Comparison of ENCODE assay signal across 8 cellular contexts in the genomic region with DNA sequence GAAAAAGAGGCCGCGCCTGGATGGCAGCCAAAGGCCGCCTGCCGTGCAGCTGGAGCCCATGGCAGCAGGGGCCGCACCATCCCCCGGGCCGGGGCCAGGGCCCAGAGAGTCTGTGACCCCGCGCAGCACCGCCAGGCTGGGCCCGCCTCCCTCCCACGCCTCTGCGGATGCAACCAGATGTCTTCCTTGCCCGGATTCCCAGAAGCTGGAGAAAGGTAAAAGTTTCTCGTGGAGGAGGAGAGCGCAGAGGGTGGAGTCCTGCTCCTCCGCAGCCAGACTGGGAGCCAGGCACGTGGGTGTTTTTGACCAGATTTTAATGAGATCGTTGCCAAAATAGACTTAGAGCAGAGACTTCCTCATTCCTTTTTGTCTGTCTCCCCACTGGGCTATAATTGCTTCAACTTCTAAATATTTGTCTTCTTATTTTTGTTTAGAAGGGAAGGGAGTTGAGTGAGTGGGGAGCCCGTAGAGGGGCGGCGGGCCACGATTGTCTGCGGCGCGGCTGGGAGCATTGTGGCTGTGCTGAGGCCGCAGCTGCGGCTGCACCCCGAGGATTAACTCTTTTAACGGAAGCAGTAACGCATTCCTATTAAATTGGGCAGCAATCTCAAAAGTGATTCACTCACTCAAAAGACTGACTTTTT. TPM values are rescaled to one million over a fixed set of nuclear protein-coding genes. Genes with fewer than 3 reads are reported as not detected.
DNase-seq lines count a peak whose midpoint lies in the region; ATAC-seq, FAIRE-seq and TF ChIP-seq lines count a peak whose summit lies in the region.

No MANE protein-coding gene starts in this region.

- FAIRE-seq in K562 (lab: Jason Lieb, UNC) (no peak), keratinocyte (lab: Jason Lieb, UNC) (no peak)

- no peak; the same call in 1 of the 2 replicates for TF ChIP-seq RAD21 in Ishikawa (IDR thresholded peaks at IDR 0.05; ENCODE audit: low read depth)
- no peak for TF ChIP-seq RAD21 in K562 (CRISPR knock-in tag; conservative IDR thresholded peaks at IDR 0.05 in 1 of 2, IDR thresholded peaks at IDR 0.05 in 1 of 2)

- H3K36me3 ChIP-seq in K562 (ENCODE audit: control insufficient read depth, insufficient read depth, low read length) (peaks cover 97% of the 10 kb centered on the region), keratinocyte (ENCODE audit: control insufficient read depth in 2 of 2, extremely low read depth in 1 of 2, insufficient read depth in 2 of 2, low read length in 2 of 2) (peaks cover 27 to 39% of the 10 kb centered on the region in 2 experiments), testis (ENCODE audit: low read depth, missing control alignments) (no peaks in the 10 kb centered on the region), PC-3 (ENCODE audit: low read depth, low read length) (no peaks in the 10 kb centered on the region; the same call in 1 of the 2 replicates)

- H3K79me2 ChIP-seq in K562 (ENCODE audit: control insufficient read depth, insufficient read depth, low read length): peaks cover 8% of the 10 kb centered on the region
- peaks cover 3% of the 10 kb centered on the region for H3K79me2 ChIP-seq in keratinocyte (ENCODE audit: control insufficient read depth, insufficient read depth, low read length)
- no peaks in the 10 kb centered on the region for H3K79me2 ChIP-seq in PC-3 (ENCODE audit: low read length)

- H3K9ac ChIP-seq in K562 (ENCODE audit: insufficient read depth in 1 of 2, low read depth in 2 of 2, low read length in 2 of 2): peak overlapping the region in 1 of 2 experiments; percentile 63; a peak in 2 of 4 replicates
- peak overlapping the region; percentile 19 for H3K9ac ChIP-seq in keratinocyte (ENCODE audit: control insufficient read depth, extremely low read depth, insufficient read depth, low read length)
- no peak overlapping the region for H3K9ac ChIP-seq in PC-3 (ENCODE audit: low read length)

- no peak overlapping the region for H3K27ac ChIP-seq in K562 (ENCODE audit: extremely low read depth, low read depth, low read length)
- no peak overlapping the region for H3K27ac ChIP-seq in keratinocyte (ENCODE audit: control insufficient read depth, insufficient read depth, low read length)
- peak overlapping the region; percentile 51 for H3K27ac ChIP-seq in testis
- H3K27ac ChIP-seq in PC-3 (ENCODE audit: low read length): no peak overlapping the region

- H3K4me2 ChIP-seq in K562 (ENCODE audit: insufficient read depth, low read length): no peak overlapping the region
- peak overlapping the region; percentile 69 for H3K4me2 ChIP-seq in keratinocyte (ENCODE audit: control insufficient read depth, extremely low read depth, insufficient read depth, low read depth, low read length)
- H3K4me2 ChIP-seq in PC-3 (ENCODE audit: low read length): no peak overlapping the region

- DNase-seq in K562 (ENCODE audit: extremely low read depth in 1 of 4, low spot score in 3 of 4) (no peak), keratinocyte (ENCODE audit: low read depth, low spot score) (no peak), testis (peak; percentile 87), PC-3 (no peak), germinal center (ENCODE audit: low spot score) (no peak)

- intact Hi-C loops in K562 (cut with micrococcal nuclease) (no loop called here), testis (cut with DNase I; ENCODE audit: low total_unique reads) (no loop called here), PC-3 (cut with micrococcal nuclease) (no loop called here)

- in situ Hi-C loops in K562 (cut with MboI): no loop called here

- no peaks in the 10 kb centered on the region for H3F3A ChIP-seq in PC-3 (ENCODE audit: low read length, unreplicated experiment)

- TF ChIP-seq EP300 in Ishikawa (IDR thresholded peaks at IDR 0.05; ENCODE audit: borderline replicate concordance) (peak; percentile 31; the same call in 1 of the 2 replicates), K562 (IDR thresholded peaks at IDR 0.05; ENCODE audit: low read length) (no peak)

- no TSS peak for BruUV-seq in K562 (replicated peaks; lab: Mats Ljungman, UMichigan)
- BruUV-seq in PC-3 (replicated peaks; lab: Mats Ljungman, UMichigan): no TSS peak

- H3K9me3 ChIP-seq in K562 (replicated peaks; ENCODE audit: control insufficient read depth, insufficient read depth, low read depth, low read length) (no peaks in the 10 kb centered on the region), keratinocyte (ENCODE audit: control insufficient read depth, low read depth, low read length) (no peaks in the 10 kb centered on the region), testis (no peaks in the 10 kb centered on the region), PC-3 (ENCODE audit: low read length) (no peaks in the 10 kb centered on the region)

- H3K4me3 ChIP-seq in K562 (no peak overlapping the region), keratinocyte (ENCODE audit: control insufficient read depth in 2 of 3, extremely low read depth in 1 of 3, insufficient read depth in 2 of 3, low read depth in 1 of 3, low read length in 3 of 3) (peak overlapping the region in 1 of 3 experiments; percentile 44), testis (no peak overlapping the region), PC-3 (ENCODE audit: low read length) (no peak overlapping the region)

- dilution Hi-C loops in keratinocyte (cut with MboI; ENCODE audit: extremely low pct_ligation_motif_present, low sequenced_read_pairs): no loop called here

- no peaks in the 10 kb centered on the region for H3K27me3 ChIP-seq in K562 (ENCODE audit: control insufficient read depth in 2 of 2, insufficient read depth in 2 of 2, low read length in 2 of 2)
- H3K27me3 ChIP-seq in keratinocyte (ENCODE audit: control insufficient read depth, extremely low read depth, insufficient read depth, low read length): no peaks in the 10 kb centered on the region
- no peaks in the 10 kb centered on the region for H3K27me3 ChIP-seq in testis
- no peaks in the 10 kb centered on the region for H3K27me3 ChIP-seq in PC-3 (ENCODE audit: low read length)

- H3K9me1 ChIP-seq in K562 (ENCODE audit: control insufficient read depth, insufficient read depth, low read length) (no peaks in the 10 kb centered on the region), keratinocyte (ENCODE audit: control insufficient read depth, extremely low read depth, insufficient read depth, low read length) (peaks cover 3% of the 10 kb centered on the region)

- H4K20me1 ChIP-seq in K562 (replicated peaks; ENCODE audit: control insufficient read depth, insufficient read depth, low read length) (peaks cover 8% of the 10 kb centered on the region; the same call in 1 of the 2 replicates), keratinocyte (ENCODE audit: control insufficient read depth, extremely low read depth, insufficient read depth, low read length) (no peaks in the 10 kb centered on the region), PC-3 (ENCODE audit: low read length) (no peaks in the 10 kb centered on the region)

- H2AFZ ChIP-seq in K562 (ENCODE audit: low read depth, low read length): no peak overlapping the region
- no peak overlapping the region for H2AFZ ChIP-seq in keratinocyte (ENCODE audit: control insufficient read depth, low read length)
- no peak overlapping the region for H2AFZ ChIP-seq in PC-3 (ENCODE audit: low read length)

- H3K4me1 ChIP-seq in K562 (replicated peaks in 1 of 2; ENCODE audit: control insufficient read depth in 2 of 2, insufficient read depth in 2 of 2, low read length in 2 of 2) (peaks cover 5 to 39% of the 10 kb centered on the region in 2 experiments), keratinocyte (ENCODE audit: control insufficient read depth, extremely low read depth, insufficient read depth, low read length) (peaks cover 23% of the 10 kb centered on the region), testis (peaks cover 39% of the 10 kb centered on the region), PC-3 (ENCODE audit: insufficient read depth, low read length) (peaks cover 10% of the 10 kb centered on the region)

- no peaks in the 10 kb centered on the region for H3K9me2 ChIP-seq in PC-3 (replicated peaks; ENCODE audit: low read length)

- ATAC-seq in K562 (no peak), HG03520 (IDR thresholded peaks at IDR 0.05; ENCODE audit: unreplicated experiment) (no peak), GM18505 (IDR thresholded peaks at IDR 0.05; ENCODE audit: unreplicated experiment) (no peak), PC-3 (no peak)

- WGBS in K562 (ENCODE audit: insufficient coverage, low coverage, missing lambda C conversion rate): 85% methylated on average over 30 of the region's 31 CpGs
- 25 to 39% methylated on average over 18 to 29 of the region's 31 CpGs for WGBS in testis, 2 donors

- TF ChIP-seq POLR2A in K562 (conservative IDR thresholded peaks at IDR 0.05) (no peak), testis (IDR thresholded peaks at IDR 0.05) (no peak), GM18505 (IDR thresholded peaks at IDR 0.05; ENCODE audit: borderline replicate concordance, extremely low read depth, insufficient read depth, insufficient read length) (no peak)

- no peak for TF ChIP-seq CTCF in K562 (IDR thresholded peaks at IDR 0.05 in 2 of 3, conservative IDR thresholded peaks at IDR 0.05 in 1 of 3; ENCODE audit: insufficient read depth in 2 of 3, low read depth in 1 of 3, low read length in 3 of 3)
- no peak for TF ChIP-seq CTCF in keratinocyte (optimal IDR thresholded peaks at IDR 0.05 in 1 of 3, IDR thresholded peaks at IDR 0.05 in 1 of 3, conservative IDR thresholded peaks at IDR 0.05 in 1 of 3; ENCODE audit: extremely low read depth in 1 of 3, insufficient read depth in 2 of 3, low read length in 3 of 3)
- no peak for TF ChIP-seq CTCF in testis (IDR thresholded peaks at IDR 0.05)
- no peak for TF ChIP-seq CTCF in PC-3 (conservative IDR thresholded peaks at IDR 0.05; ENCODE audit: low read depth, low read length)

- POLR2A ChIA-PET in K562 (lab: Yijun Ruan, JAX): no interaction called here
- POLR2A ChIA-PET in PC-3 (lab: Charles Lee; ENCODE audit: unreplicated experiment): no interaction called here

- CTCF ChIA-PET in K562 (lab: Yijun Ruan, JAX; ENCODE audit: low intra/inter-chr PET ratio): no interaction called here
- CTCF ChIA-PET in PC-3 (lab: Charles Lee): no interaction called here

RNA-seq across cellular contexts. Expression of gene NDUFS7, which starts 22.8 kb away (rescaled TPM):
- total RNA-seq in K562 (2011; cell fraction: chromatin; rRNA removed; ENCODE audit: low replicate concordance): 66.7 and 198 TPM in 2 replicates
- 157 and 164 TPM in 2 replicates for total RNA-seq in K562 (2011; cell fraction: nucleolus; rRNA removed)
- 136 and 201 TPM in 2 replicates for total RNA-seq in K562 (2011; cell fraction: nucleoplasm; rRNA removed)
- total RNA-seq in K562 (2014; rRNA removed): 253 and 295 TPM in 2 replicates
- 4.9 and 6.0 TPM in 2 replicates for total RNA-seq in K562 (2014; rRNA removed; fragmentation: Illumina TruSeq; extraction: Trizol)
- 108 and 142 TPM in 2 replicates for total RNA-seq in K562 (2015; rRNA removed; fragmentation: Illumina TruSeq; extraction: Trizol)
- 266 and 293 TPM in 2 replicates for total RNA-seq in K562 (2021)
- 56.7 and 107 TPM in 2 replicates for polyA plus RNA-seq in K562 (2011; rRNA removed)
- polyA plus RNA-seq in K562 (2011; cell fraction: cytosol; rRNA removed): 225 and 766 TPM in 2 replicates
- 159 and 202 TPM in 2 replicates for polyA plus RNA-seq in K562 (2011; cell fraction: nucleus; rRNA removed)
- polyA plus RNA-seq in K562 (2012): 194 and 288 TPM in 2 replicates
- polyA plus RNA-seq in K562 (2014; fragmentation: Illumina TruSeq; extraction: Trizol): 11.4 and 105 TPM in 2 replicates
- 10 to 100 TPM; 28.2 to 60.6 TPM for polyA plus RNA-seq in K562 (2014; fragmentation: Nextera tagmentation; extraction: Ambion mirVana)
- polyA plus RNA-seq in K562 (2014; rRNA removed): 271 and 292 TPM in 2 replicates
- polyA minus RNA-seq in K562 (2011; rRNA and poly(A)+ RNA removed): 32.1 and 38.2 TPM in 2 replicates
- 125 and 190 TPM in 2 replicates for polyA minus RNA-seq in K562 (2011; cell fraction: cytosol; rRNA and poly(A)+ RNA removed)
- polyA minus RNA-seq in K562 (2011; cell fraction: nucleus; rRNA and poly(A)+ RNA removed): 30.8 and 41.1 TPM in 2 replicates
- 23.2 to 52.1 TPM (median 41.3 TPM) in 3 replicates for polyA plus RNA-seq in keratinocyte
- 11.3 TPM for polyA plus RNA-seq in keratinocyte (2011; ENCODE audit: low read depth)
- polyA plus RNA-seq in keratinocyte (2011; cell fraction: cytosol; rRNA removed): 24.0 and 90.4 TPM in 2 replicates
- 28.1 and 45.9 TPM in 2 replicates for polyA plus RNA-seq in keratinocyte (2011; cell fraction: nucleus; rRNA removed)
- 53.3 and 67.2 TPM in 2 replicates for polyA plus RNA-seq in keratinocyte (2012; ENCODE audit: low replicate concordance)
- polyA minus RNA-seq in keratinocyte: 23.6 to 24.5 TPM (median 24.1 TPM) in 3 replicates
- polyA minus RNA-seq in keratinocyte (2011; cell fraction: cytosol; rRNA and poly(A)+ RNA removed): 179 TPM
- 21.3 and 24.1 TPM in 2 replicates for polyA minus RNA-seq in keratinocyte (2011; cell fraction: nucleus; rRNA and poly(A)+ RNA removed)
- 100 to 1,000 TPM; 170 to 176 TPM for total RNA-seq in testis
- polyA plus RNA-seq in testis (ENCODE audit: insufficient read depth, low read depth, low replicate concordance): 172 TPM
- 102 and 111 TPM in 2 replicates for total RNA-seq in PC-3 (2014; rRNA removed)

RNA-seq across cellular contexts. Expression of gene GAMT, which starts 40.4 kb away (rescaled TPM):
- total RNA-seq in K562 (2011; cell fraction: chromatin; rRNA removed; ENCODE audit: low replicate concordance): 8.0 and 26.2 TPM in 2 replicates
- total RNA-seq in K562 (2011; cell fraction: nucleolus; rRNA removed): 17.6 and 18.7 TPM in 2 replicates
- 11.9 and 13.9 TPM in 2 replicates for total RNA-seq in K562 (2011; cell fraction: nucleoplasm; rRNA removed)
- 35.2 and 47.8 TPM in 2 replicates for total RNA-seq in K562 (2014; rRNA removed)
- total RNA-seq in K562 (2014; rRNA removed; fragmentation: Illumina TruSeq; extraction: Trizol): 6.1 and 11.1 TPM in 2 replicates
- 25.9 and 28.7 TPM in 2 replicates for total RNA-seq in K562 (2015; rRNA removed; fragmentation: Illumina TruSeq; extraction: Trizol)
- total RNA-seq in K562 (2021): 35.3 and 37.5 TPM in 2 replicates
- 27.2 and 42.1 TPM in 2 replicates for polyA plus RNA-seq in K562 (2011; rRNA removed)
- polyA plus RNA-seq in K562 (2011; cell fraction: cytosol; rRNA removed): 46.5 and 96.1 TPM in 2 replicates
- polyA plus RNA-seq in K562 (2011; cell fraction: nucleus; rRNA removed): 23.4 and 27.7 TPM in 2 replicates
- polyA plus RNA-seq in K562 (2012): 44.0 and 47.8 TPM in 2 replicates
- 26.2 and 35.1 TPM in 2 replicates for polyA plus RNA-seq in K562 (2014; fragmentation: Illumina TruSeq; extraction: Trizol)
- 1 to 10 TPM; 1.3 to 2.1 TPM for polyA plus RNA-seq in K562 (2014; fragmentation: Nextera tagmentation; extraction: Ambion mirVana)
- 33.3 and 37.8 TPM in 2 replicates for polyA plus RNA-seq in K562 (2014; rRNA removed)
- polyA minus RNA-seq in K562 (2011; rRNA and poly(A)+ RNA removed): 8.4 and 12.9 TPM in 2 replicates
- polyA minus RNA-seq in K562 (2011; cell fraction: cytosol; rRNA and poly(A)+ RNA removed): 22.1 and 26.4 TPM in 2 replicates
- polyA minus RNA-seq in K562 (2011; cell fraction: nucleus; rRNA and poly(A)+ RNA removed): 6.7 and 7.7 TPM in 2 replicates
- 5.7 to 15.6 TPM (median 7.6 TPM) in 3 replicates for polyA plus RNA-seq in keratinocyte
- polyA plus RNA-seq in keratinocyte (2011; ENCODE audit: low read depth): 2.3 TPM
- polyA plus RNA-seq in keratinocyte (2011; cell fraction: cytosol; rRNA removed): 5.4 and 11.0 TPM in 2 replicates
- polyA plus RNA-seq in keratinocyte (2011; cell fraction: nucleus; rRNA removed): 2.8 and 4.4 TPM in 2 replicates
- 7.6 and 8.1 TPM in 2 replicates for polyA plus RNA-seq in keratinocyte (2012; ENCODE audit: low replicate concordance)
- 3.4 to 8.3 TPM (median 7.1 TPM) in 3 replicates for polyA minus RNA-seq in keratinocyte
- polyA minus RNA-seq in keratinocyte (2011; cell fraction: cytosol; rRNA and poly(A)+ RNA removed): 12.1 TPM
- 1.3 and 1.5 TPM in 2 replicates for polyA minus RNA-seq in keratinocyte (2011; cell fraction: nucleus; rRNA and poly(A)+ RNA removed)
- total RNA-seq in testis: 100 to 1,000 TPM; 144 to 191 TPM
- polyA plus RNA-seq in testis (ENCODE audit: insufficient read depth, low read depth, low replicate concordance): 92.2 TPM
- 74.9 and 75.6 TPM in 2 replicates for total RNA-seq in PC-3 (2014; rRNA removed)

RNA-seq across cellular contexts. Expression of gene DAZAP1, which starts 46.4 kb away (rescaled TPM):
- 223 and 289 TPM in 2 replicates for total RNA-seq in K562 (2011; cell fraction: chromatin; rRNA removed; ENCODE audit: low replicate concordance)
- total RNA-seq in K562 (2011; cell fraction: nucleolus; rRNA removed): 105 and 117 TPM in 2 replicates
- 149 and 185 TPM in 2 replicates for total RNA-seq in K562 (2011; cell fraction: nucleoplasm; rRNA removed)
- total RNA-seq in K562 (2014; rRNA removed) (222 and 244 TPM in 2 replicates), K562 (2014; rRNA removed; fragmentation: Illumina TruSeq; extraction: Trizol) (77.7 and 78.7 TPM in 2 replicates), K562 (2015; rRNA removed; fragmentation: Illumina TruSeq; extraction: Trizol) (139 and 143 TPM in 2 replicates), K562 (2021) (287 and 289 TPM in 2 replicates), testis (10 to 100 TPM; 97.9 to 99.6 TPM), PC-3 (2014; rRNA removed) (177 and 178 TPM in 2 replicates)
- polyA plus RNA-seq in K562 (2011; rRNA removed) (125 and 155 TPM in 2 replicates), K562 (2014; fragmentation: Illumina TruSeq; extraction: Trizol) (142 and 156 TPM in 2 replicates), K562 (2014; fragmentation: Nextera tagmentation; extraction: Ambion mirVana) (10 to 100 TPM; 10.8 to 13.3 TPM), K562 (2014; rRNA removed) (250 and 266 TPM in 2 replicates), keratinocyte (56.4 to 99.2 TPM (median 71.6 TPM) in 3 replicates), testis (ENCODE audit: insufficient read depth, low read depth, low replicate concordance) (215 TPM)
- polyA plus RNA-seq in K562 (2011; cell fraction: cytosol; rRNA removed): 57.6 and 123 TPM in 2 replicates
- polyA plus RNA-seq in K562 (2011; cell fraction: nucleus; rRNA removed): 177 and 237 TPM in 2 replicates
- 116 and 140 TPM in 2 replicates for polyA plus RNA-seq in K562 (2012)
- polyA minus RNA-seq in K562 (2011; rRNA and poly(A)+ RNA removed): 29.7 and 47.1 TPM in 2 replicates
- 61.3 and 62.0 TPM in 2 replicates for polyA minus RNA-seq in K562 (2011; cell fraction: cytosol; rRNA and poly(A)+ RNA removed)
- 38.8 and 60.8 TPM in 2 replicates for polyA minus RNA-seq in K562 (2011; cell fraction: nucleus; rRNA and poly(A)+ RNA removed)
- 75.7 TPM for polyA plus RNA-seq in keratinocyte (2011; ENCODE audit: low read depth)
- polyA plus RNA-seq in keratinocyte (2011; cell fraction: cytosol; rRNA removed): 33.6 and 50.2 TPM in 2 replicates
- 72.0 and 80.3 TPM in 2 replicates for polyA plus RNA-seq in keratinocyte (2011; cell fraction: nucleus; rRNA removed)
- polyA plus RNA-seq in keratinocyte (2012; ENCODE audit: low replicate concordance): 35.2 and 91.1 TPM in 2 replicates
- 24.9 to 70.2 TPM (median 27.3 TPM) in 3 replicates for polyA minus RNA-seq in keratinocyte
- polyA minus RNA-seq in keratinocyte (2011; cell fraction: cytosol; rRNA and poly(A)+ RNA removed): 40.5 TPM
- 20.7 and 38.5 TPM in 2 replicates for polyA minus RNA-seq in keratinocyte (2011; cell fraction: nucleus; rRNA and poly(A)+ RNA removed)

Comparison
In these comparisons a context has a peak if more than half of its experiments do, and no peak if none do; other contexts are left out.
1. H3K27ac ChIP-seq: peak in testis (2 of 2); none in K562 (single experiment), keratinocyte (single experiment) and PC-3 (single experiment).